21 cellular contexts compared by ENCODE assay signal in genomic region chr2:156784034-156784433, GRCh38.
A peak's percentile ranks its signal among the peaks of the same experiment; 100 is the strongest.
DNase-seq lines count a peak whose midpoint lies in the region; ATAC-seq and TF ChIP-seq lines count a peak whose summit lies in the region.
"Had no signal": no experiment of that assay in that cellular context is flagged by ENCODE, and none has a peak within 500 bp of the region (broad histone marks: within the 10 kb centered on the region; RNA-seq: fewer than 3 reads in every experiment).

No MANE protein-coding gene starts in this region.

- peaks cover 3% of the 10 kb centered on the region for H3K9me3 ChIP-seq in left ventricle myocardium inferior (replicated peaks)
- H3K9me3 ChIP-seq: breast epithelium, pancreas, SJCRH30, upper lobe of right lung had no signal

- H3K27me3 ChIP-seq in left ventricle myocardium inferior (ENCODE audit: low read depth) = no peaks in the 10 kb centered on the region
- H3K27me3 ChIP-seq: breast epithelium, pancreas, SJCRH30, upper lobe of right lung had no signal

- peaks cover 4% of the 10 kb centered on the region for H3K4me1 ChIP-seq in left ventricle myocardium inferior
- H3K4me1 ChIP-seq: breast epithelium, pancreas, SJCRH30, upper lobe of right lung had no signal

- TF ChIP-seq CTCF in left ventricle myocardium inferior (IDR thresholded peaks at IDR 0.05; ENCODE audit: borderline replicate concordance) = no peak

- H3K27ac ChIP-seq in left ventricle myocardium inferior (replicated peaks) = peak overlapping the region; percentile 11
- H3K27ac ChIP-seq: pancreas, SJCRH30, skin epidermis, upper lobe of right lung had no signal

- H3K4me3 ChIP-seq in left ventricle myocardium inferior = no peak overlapping the region
- H3K4me3 ChIP-seq: breast epithelium, pancreas, SJCRH30, skin epidermis, upper lobe of right lung had no signal

- intact Hi-C loops in left ventricle myocardium inferior (cut with micrococcal nuclease) (no loop called here), left ventricle myocardium superior (cut with micrococcal nuclease) (no loop called here)

- no peaks in the 10 kb centered on the region for H3K36me3 ChIP-seq in left ventricle myocardium inferior
- H3K36me3 ChIP-seq: breast epithelium, pancreas, SJCRH30, upper lobe of right lung had no signal

- ATAC-seq in left ventricle myocardium superior = no peak
- ATAC-seq: upper lobe of right lung had no signal

- no peak for DNase-seq in left ventricle myocardium inferior
- DNase-seq in left ventricle myocardium superior = no peak
- peak; percentile 95 for DNase-seq in NCI-H446 treated with DMSO at 0.1 percent for 48 hours (lab: John Stamatoyannopoulos, UW)
- DNase-seq in cerebellum (ENCODE audit: low spot score) = peak; percentile 1
- no peak for DNase-seq in stimulated activated CD8-positive, alpha-beta memory T cell treated with anti-CD3 and anti-CD28 coated beads, Interleukin-4, amount 100 ng/mL, for 48 hours
- DNase-seq in activated naive CD4-positive, alpha-beta T cell (lab: John Stamatoyannopoulos, UW) = no peak
- no peak for DNase-seq in GDM1 (lab: John Stamatoyannopoulos, UW)
- DNase-seq in DMS79 treated with DMSO at 0.1 percent for 48 hours (lab: John Stamatoyannopoulos, UW) = no peak
- DNase-seq: activated CD4-positive, alpha-beta T cell treated with anti-CD3 and anti-CD28 coated beads, Interleukin-2, amount 10 ng/mL, durations not matched to agents 24 days and 14 days; Caco-2; effector CD4-positive, alpha-beta T cell; hypothalamus; Karpas-422; NCI-H1417 treated with DMSO at 0.1 percent for 48 hours; pancreas; SJCRH30; stimulated activated naive CD4-positive, alpha-beta T cell; T1000; upper lobe of right lung had no signal

Comparison
In these comparisons a context has a peak if more than half of its experiments do, and no peak if none do; other contexts are left out.
1. DNase-seq: peak in NCI-H446 treated with DMSO at 0.1 percent for 48 hours (single experiment) and cerebellum (single experiment); none in left ventricle myocardium inferior (single experiment), left ventricle myocardium superior (single experiment), stimulated activated CD8-positive, alpha-beta memory T cell treated with anti-CD3 and anti-CD28 coated beads, Interleukin-4, amount 100 ng/mL, for 48 hours (single experiment), activated naive CD4-positive, alpha-beta T cell (0 of 4), GDM1 (single experiment) and DMS79 treated with DMSO at 0.1 percent for 48 hours (single experiment).